In genomic region chr16:79792952-79793351, GRCh38 we compare ENCODE assay signal across 18 cellular contexts.
"Had no signal": no experiment of that assay in that cellular context is flagged by ENCODE, and none has a peak within 500 bp of the region (broad histone marks: within the 10 kb centered on the region; RNA-seq: fewer than 3 reads in every experiment).

No MANE protein-coding gene starts in this region.

- H3K27ac ChIP-seq: thyroid gland had no signal

- H3K27ac Mint-ChIP-seq: activated B cell treated with CpG ODN at 0.5 μM for 24 hours; activated CD4-positive, alpha-beta memory T cell treated with anti-CD3 and anti-CD28 coated beads, Interleukin-2, amount 10 ng/mL, durations not matched to agents 7 days and 5 days; activated CD8-positive, alpha-beta memory T cell treated with anti-CD3 and anti-CD28 coated beads, Interleukin-2, amount 10 ng/mL, durations not matched to agents 7 days and 5 days; activated naive CD8-positive, alpha-beta T cell; dendritic cell treated with granulocyte-macrophage colony-stimulating factor and Interleukin-4, amounts not matched to agents 40 ng/mL and 50 ng/mL, for 4 days had no signal

- H3K36me3 ChIP-seq: thyroid gland had no signal

- H3K27me3 ChIP-seq: thyroid gland had no signal

- H3K27me3 Mint-ChIP-seq: activated B cell treated with CpG ODN at 0.5 μM for 24 hours; activated naive CD8-positive, alpha-beta T cell; dendritic cell treated with granulocyte-macrophage colony-stimulating factor and Interleukin-4, amounts not matched to agents 40 ng/mL and 50 ng/mL, for 4 days had no signal

- H3K36me3 Mint-ChIP-seq: activated CD8-positive, alpha-beta memory T cell treated with anti-CD3 and anti-CD28 coated beads, Interleukin-2, amount 10 ng/mL, durations not matched to agents 7 days and 5 days; activated naive CD8-positive, alpha-beta T cell; naive B cell had no signal

- H3K4me1 Mint-ChIP-seq: activated B cell treated with CpG ODN at 0.5 μM for 24 hours; activated CD4-positive, alpha-beta memory T cell treated with anti-CD3 and anti-CD28 coated beads, Interleukin-2, amount 10 ng/mL, durations not matched to agents 7 days and 5 days; activated CD8-positive, alpha-beta memory T cell treated with anti-CD3 and anti-CD28 coated beads, Interleukin-2, amount 10 ng/mL, durations not matched to agents 7 days and 5 days; naive B cell had no signal

- DNase-seq: activated B cell treated with CpG ODN at 0.5 μM for 24 hours; activated CD4-positive, alpha-beta memory T cell treated with anti-CD3 and anti-CD28 coated beads, Interleukin-2, amount 10 ng/mL, durations not matched to agents 7 days and 5 days; activated CD4-positive, alpha-beta T cell treated with anti-CD3 and anti-CD28 coated beads for 48 hours; activated CD8-positive, alpha-beta memory T cell treated with anti-CD3 and anti-CD28 coated beads, Interleukin-2, amount 10 ng/mL, durations not matched to agents 7 days and 5 days; cerebellar nuclear complex; effector memory CD4-positive, alpha-beta T cell; foreskin fibroblast; hippocampal formation; naive B cell; stimulated activated CD8-positive, alpha-beta memory T cell treated with anti-CD3 and anti-CD28 coated beads, Interleukin-4, amount 100 ng/mL, for 48 hours; stimulated activated naive CD4-positive, alpha-beta T cell; T-helper 1 cell; T-helper 9 cell; thyroid gland had no signal

- H3K4me3 Mint-ChIP-seq: activated B cell treated with CpG ODN at 0.5 μM for 24 hours; activated CD4-positive, alpha-beta memory T cell treated with anti-CD3 and anti-CD28 coated beads, Interleukin-2, amount 10 ng/mL, durations not matched to agents 7 days and 5 days; activated CD8-positive, alpha-beta memory T cell treated with anti-CD3 and anti-CD28 coated beads, Interleukin-2, amount 10 ng/mL, durations not matched to agents 7 days and 5 days; activated naive CD8-positive, alpha-beta T cell; dendritic cell treated with granulocyte-macrophage colony-stimulating factor and Interleukin-4, amounts not matched to agents 40 ng/mL and 50 ng/mL, for 4 days; naive B cell had no signal

- H3K4me3 ChIP-seq: thyroid gland had no signal

- H3K9me3 Mint-ChIP-seq: activated B cell treated with CpG ODN at 0.5 μM for 24 hours; activated CD4-positive, alpha-beta memory T cell treated with anti-CD3 and anti-CD28 coated beads, Interleukin-2, amount 10 ng/mL, durations not matched to agents 7 days and 5 days; dendritic cell treated with granulocyte-macrophage colony-stimulating factor and Interleukin-4, amounts not matched to agents 40 ng/mL and 50 ng/mL, for 4 days; naive B cell had no signal

- H3K4me1 ChIP-seq: thyroid gland had no signal

- H3K9me3 ChIP-seq: thyroid gland had no signal

- ATAC-seq: activated CD8-positive, alpha-beta memory T cell treated with anti-CD3 and anti-CD28 coated beads, Interleukin-2, amount 10 ng/mL, durations not matched to agents 7 days and 5 days; left lobe of liver; sciatic nerve had no signal
